9 cellular contexts compared by ENCODE assay signal in the genomic region with DNA sequence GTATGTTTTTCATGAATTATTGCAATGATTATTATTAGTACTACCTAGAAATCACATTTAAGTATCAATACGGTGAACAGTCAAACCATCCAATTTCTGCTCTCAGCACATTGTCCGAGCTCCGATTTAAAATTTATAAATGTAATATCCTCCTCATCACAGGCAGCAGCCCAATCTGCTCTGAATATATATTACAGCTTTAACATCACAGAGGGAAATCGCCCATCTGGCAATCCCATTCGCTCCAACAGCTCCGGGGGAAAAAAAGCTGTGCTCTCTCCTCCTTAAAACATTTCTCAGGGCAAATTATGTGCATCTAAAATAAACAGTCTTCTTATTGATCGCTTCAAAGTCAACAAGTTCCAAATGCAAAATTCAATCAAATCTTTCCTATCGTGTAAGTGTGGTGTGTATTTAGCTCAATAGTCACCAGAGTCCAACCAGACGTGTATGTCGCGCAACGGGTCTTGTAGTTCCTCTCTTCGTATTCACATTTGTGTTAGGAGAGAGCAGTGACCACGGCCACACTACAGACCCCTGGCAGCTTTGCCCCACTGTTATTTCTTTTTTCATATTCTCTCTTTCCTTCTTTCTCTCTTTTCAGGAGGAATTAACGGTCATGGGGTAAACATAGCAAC. TPM values are rescaled to one million over a fixed set of nuclear protein-coding genes. Genes with fewer than 3 reads are reported as not detected.
DNase-seq lines count a peak whose midpoint lies in the region; ATAC-seq and TF ChIP-seq lines count a peak whose summit lies in the region.
"Had no signal": no experiment of that assay in that cellular context is flagged by ENCODE, and none has a peak within 500 bp of the region (broad histone marks: within the 10 kb centered on the region; RNA-seq: fewer than 3 reads in every experiment).

No MANE protein-coding gene starts in this region.

- CTCF ChIA-PET in IMR-90 (lab: Yijun Ruan, JAX): interaction anchor here (0.6 to 1.5 kb wide), 4 partner anchors 11 to 579 kb away, joined by 3 to 5 read pairs (median 4); no protein-coding TSS in a partner anchor
- CTCF ChIA-PET in Caco-2 (lab: Charles Lee): interaction anchor here (0.7 kb wide), 1 partner anchor 732 kb away, joined by 13 read pairs; no protein-coding TSS in a partner anchor

- H3K4ac ChIP-seq in IMR-90 (ENCODE audit: low read depth, low read length): peak overlapping the region; percentile 46; the same call in 1 of the 2 replicates

- TF ChIP-seq POLR2A in IMR-90 (IDR thresholded peaks at IDR 0.05; ENCODE audit: low read depth, low read length): no peak

- intact Hi-C loops in IMR-90 (cut with micrococcal nuclease) (loop anchor here (10.0 kb wide), 2 partner anchors 259 to 579 kb away; no protein-coding TSS in a partner anchor), Caco-2 (cut with micrococcal nuclease; ENCODE audit: unreplicated experiment) (no loop called here)

- peaks cover 6% of the 10 kb centered on the region for H3K36me3 Mint-ChIP-seq in Caco-2 (ENCODE audit: insufficient read depth, unreplicated experiment)

- POLR2A ChIA-PET in IMR-90 (lab: Charles Lee; ENCODE audit: unreplicated experiment): no interaction called here
- POLR2A ChIA-PET in Caco-2 (lab: Charles Lee): no interaction called here

- BruUV-seq in IMR-90 (replicated peaks; lab: Mats Ljungman, UMichigan) (no TSS peak), Caco-2 (replicated peaks; lab: Mats Ljungman, UMichigan) (no TSS peak)

- peak overlapping the region; percentile 5 for H3K18ac ChIP-seq in IMR-90 (ENCODE audit: low read depth, low read length)

- no peaks in the 10 kb centered on the region for H3K4me1 Mint-ChIP-seq in Caco-2 (ENCODE audit: low read depth, unreplicated experiment)

- H3K27me3 ChIP-seq in IMR-90 (ENCODE audit: control insufficient read depth, insufficient read depth, low read length) (no peaks in the 10 kb centered on the region), brain microvascular endothelial cell (replicated peaks) (no peaks in the 10 kb centered on the region), kidney epithelial cell (ENCODE audit: control insufficient read depth, insufficient read depth, low read length) (no peaks in the 10 kb centered on the region), smooth muscle cell (ENCODE audit: low read depth) (peaks cover 5% of the 10 kb centered on the region), Caco-2 (replicated peaks; ENCODE audit: control insufficient read depth, insufficient read depth, low read length) (no peaks in the 10 kb centered on the region)

- H3K4me1 ChIP-seq in IMR-90 (ENCODE audit: control insufficient read depth, insufficient read depth, low read length) (peaks cover 2% of the 10 kb centered on the region), smooth muscle cell (ENCODE audit: low read depth) (peaks cover 39% of the 10 kb centered on the region), Caco-2 (no peaks in the 10 kb centered on the region)

- ATAC-seq in IMR-90 (ENCODE audit: low read depth): no peak
- ATAC-seq: activated T-cell treated with anti-CD3 and anti-CD28 coated beads, Interleukin-2, amount 50 U/mL, for 4 hours had no signal

- DNase-seq in IMR-90 (peak; percentile 6), brain microvascular endothelial cell (peak; percentile 7), kidney epithelial cell (ENCODE audit: low read depth) (no peak), smooth muscle cell (lab: John Stamatoyannopoulos, UW; ENCODE audit: unreplicated experiment) (no peak), LoVo (ENCODE audit: low spot score) (no peak), mucosa of gallbladder (ENCODE audit: low spot score) (no peak), Caco-2 (no peak)
- DNase-seq in activated CD8-positive, alpha-beta memory T cell treated with anti-CD3 and anti-CD28 coated beads, Interleukin-2, amount 50 U/mL, for 48 hours: no peak
- DNase-seq: activated T-cell treated with anti-CD3 and anti-CD28 coated beads, Interleukin-2, amount 50 U/mL, for 4 hours had no signal

- no peak for TF ChIP-seq CTCF in IMR-90 (conservative IDR thresholded peaks at IDR 0.05; ENCODE audit: low read depth, low read length)
- no peak for TF ChIP-seq CTCF in brain microvascular endothelial cell (IDR thresholded peaks at IDR 0.05; ENCODE audit: low read depth, low read length, missing control alignments)
- no peak for TF ChIP-seq CTCF in kidney epithelial cell (IDR thresholded peaks at IDR 0.05; ENCODE audit: insufficient read depth, low read length, poor library complexity, severe bottlenecking)
- TF ChIP-seq CTCF in smooth muscle cell (IDR thresholded peaks at IDR 0.05; ENCODE audit: borderline replicate concordance, insufficient read depth, poor library complexity, severe bottlenecking): no peak
- TF ChIP-seq CTCF in Caco-2 (IDR thresholded peaks at IDR 0.05; ENCODE audit: insufficient read depth in 1 of 2, low read depth in 1 of 2, low read length in 1 of 2, severe bottlenecking in 1 of 2, unreplicated experiment in 1 of 2): no peak

- H3K4me2 ChIP-seq in IMR-90 (ENCODE audit: low read depth, low read length): peak overlapping the region; percentile 85
- peak overlapping the region; percentile 96 for H3K4me2 ChIP-seq in smooth muscle cell

- H4K20me1 ChIP-seq in IMR-90 (ENCODE audit: insufficient read depth, low read length) (no peaks in the 10 kb centered on the region), smooth muscle cell (ENCODE audit: low read depth) (no peaks in the 10 kb centered on the region)

- H3K9me3 ChIP-seq in IMR-90 (ENCODE audit: control insufficient read depth, insufficient read depth, low read length) (no peaks in the 10 kb centered on the region), smooth muscle cell (replicated peaks; ENCODE audit: low read depth) (no peaks in the 10 kb centered on the region), Caco-2 (no peaks in the 10 kb centered on the region)

- H3K4me3 ChIP-seq in IMR-90 (ENCODE audit: insufficient read depth, low read depth, low read length) (peak overlapping the region; percentile 22; the same call in 1 of the 2 replicates), brain microvascular endothelial cell (ENCODE audit: low read depth, low read length) (peak overlapping the region; percentile 89), kidney epithelial cell (ENCODE audit: low read depth, low read length) (peak overlapping the region; percentile 86), smooth muscle cell (peak overlapping the region; percentile 96), Caco-2 (ENCODE audit: low read depth, low read length) (no peak overlapping the region)

- no peak overlapping the region for H2BK5ac ChIP-seq in IMR-90 (ENCODE audit: low read depth, low read length, poor library complexity, severe bottlenecking)

- H2BK15ac ChIP-seq in IMR-90 (ENCODE audit: low read depth, low read length): no peak overlapping the region

- H3K9ac ChIP-seq in IMR-90 (ENCODE audit: low read depth, low read length): peak overlapping the region; percentile 18
- no peak overlapping the region for H3K9ac ChIP-seq in smooth muscle cell (ENCODE audit: low read depth)

- H3F3A ChIP-seq in smooth muscle cell (ENCODE audit: low read depth): no peaks in the 10 kb centered on the region

- peak overlapping the region; percentile 25; the same call in 1 of the 2 replicates for H3K14ac ChIP-seq in IMR-90 (replicated peaks; ENCODE audit: low read depth, low read length)

- H3K79me1 ChIP-seq in IMR-90 (ENCODE audit: low read depth in 1 of 2, low read length in 2 of 2): peaks cover 3 to 14% of the 10 kb centered on the region in 2 experiments; a peak in 3 of 4 replicates

- H2AK5ac ChIP-seq in IMR-90 (ENCODE audit: low read depth, low read length): no peak overlapping the region

- no peak overlapping the region for H2AK9ac ChIP-seq in IMR-90 (replicated peaks; ENCODE audit: low read depth, low read length, poor library complexity)

- no peak overlapping the region; the same call in 1 of the 2 replicates for H4K5ac ChIP-seq in IMR-90 (ENCODE audit: low read depth, low read length)

- H3K56ac ChIP-seq in IMR-90 (ENCODE audit: extremely low read depth, insufficient read depth, low read length): no peak overlapping the region

- H3K27ac Mint-ChIP-seq in Caco-2 (ENCODE audit: unreplicated experiment): no peak overlapping the region

- peaks cover 11% of the 10 kb centered on the region for H3K9me3 Mint-ChIP-seq in Caco-2 (ENCODE audit: unreplicated experiment)

- in situ Hi-C loops in IMR-90 (cut with MboI; ENCODE audit: low sequenced_read_pairs) (no loop called here), brain microvascular endothelial cell (cut with HindIII; ENCODE audit: low pct_ligation_motif_present, low sequenced_read_pairs) (no loop called here)

- H3K27ac ChIP-seq in IMR-90 (ENCODE audit: insufficient read depth, low read length) (no peak overlapping the region; the same call in 1 of the 2 replicates), brain microvascular endothelial cell (no peak overlapping the region), smooth muscle cell (ENCODE audit: low read depth) (no peak overlapping the region)

- peak overlapping the region; percentile 78; the same call in 1 of the 2 replicates for H3K23ac ChIP-seq in IMR-90 (ENCODE audit: low read depth, low read length)

- TF ChIP-seq RAD21 in IMR-90 (IDR thresholded peaks at IDR 0.05; ENCODE audit: low read length): no peak

- H3K9me1 ChIP-seq in IMR-90 (ENCODE audit: insufficient read depth, low read length): no peaks in the 10 kb centered on the region

- peak overlapping the region; percentile 25 for H2AFZ ChIP-seq in IMR-90 (replicated peaks; ENCODE audit: low read length, poor library complexity)
- peak overlapping the region; percentile 15 for H2AFZ ChIP-seq in smooth muscle cell (ENCODE audit: low read depth)

- H4K8ac ChIP-seq in IMR-90 (ENCODE audit: low read depth in 2 of 2, low read length in 2 of 2): peak overlapping the region in 1 of 2 experiments; percentile 14; a peak in 2 of 4 replicates

- peak overlapping the region; percentile 16; the same call in 1 of the 2 replicates for H2BK120ac ChIP-seq in IMR-90 (ENCODE audit: low read depth, low read length)

- H3K36me3 ChIP-seq in IMR-90 (ENCODE audit: control insufficient read depth, insufficient read depth, low read length): no peaks in the 10 kb centered on the region
- H3K36me3 ChIP-seq in brain microvascular endothelial cell (replicated peaks): no peaks in the 10 kb centered on the region
- H3K36me3 ChIP-seq in kidney epithelial cell (ENCODE audit: control insufficient read depth, insufficient read depth, low read length): no peaks in the 10 kb centered on the region
- H3K36me3 ChIP-seq in smooth muscle cell (ENCODE audit: low read depth): no peaks in the 10 kb centered on the region
- no peaks in the 10 kb centered on the region for H3K36me3 ChIP-seq in Caco-2 (ENCODE audit: control insufficient read depth, insufficient read depth, low read length)

- peak overlapping the region; percentile 15; the same call in 1 of the 2 replicates for H2BK20ac ChIP-seq in IMR-90 (ENCODE audit: low read depth, low read length)

- dilution Hi-C loops in IMR-90 (cut with HindIII; ENCODE audit: low sequenced_read_pairs, unreplicated experiment): no loop called here

- H3K4me3 Mint-ChIP-seq in Caco-2 (ENCODE audit: unreplicated experiment): no peak overlapping the region
- H3K4me3 Mint-ChIP-seq: activated T-cell treated with anti-CD3 and anti-CD28 coated beads, Interleukin-2, amount 50 U/mL, for 4 hours had no signal

- 17% methylated on average over 2 of the region's 15 CpGs; no CpG with 5 or more reads in 1 of the 2 experiments for WGBS in IMR-90 (ENCODE audit: extremely low coverage in 2 of 2, insufficient read length in 1 of 2), 2 experiments
- WGBS in smooth muscle cell (ENCODE audit: low lambda C conversion rate): 67% methylated on average over 15 of the region's 15 CpGs

- no peaks in the 10 kb centered on the region for H3K27me3 Mint-ChIP-seq in Caco-2 (ENCODE audit: insufficient read depth, unreplicated experiment)

- peaks cover 14% of the 10 kb centered on the region for H3K79me2 ChIP-seq in smooth muscle cell (ENCODE audit: low read depth)

- no peak overlapping the region for H4K91ac ChIP-seq in IMR-90 (ENCODE audit: insufficient read depth, low read depth, low read length)

RNA-seq across cellular contexts. Expression of a gene that starts 2.4 kb away (rescaled TPM):
- total RNA-seq in IMR-90 (2012; rRNA removed) (0.56 and 0.90 TPM in 2 replicates), kidney epithelial cell (1.8 and 2.9 TPM in 2 replicates), smooth muscle cell (4.8 and 5.6 TPM in 2 replicates), mucosa of gallbladder (5.9 TPM), Caco-2 (2022) (not detected in 2 replicates)
- polyA plus RNA-seq in IMR-90 (2012; rRNA removed) (0.46 and 0.77 TPM in 2 replicates), smooth muscle cell (0.71 and 1.0 TPM in 2 replicates)
- polyA plus RNA-seq in IMR-90 (2012; cell fraction: cytosol; rRNA removed): 0.09 and 0.35 TPM in 2 replicates
- polyA plus RNA-seq in IMR-90 (2012; cell fraction: nucleus; rRNA removed; ENCODE audit: low replicate concordance): 0.55 and 1.9 TPM in 2 replicates
- total RNA-seq: activated T-cell treated with anti-CD3 and anti-CD28 coated beads, Interleukin-2, amount 50 U/mL, for 4 hours had no signal

Comparison
In these comparisons a context has a peak if more than half of its experiments do, and no peak if none do; other contexts are left out.
1. DNase-seq: peak in IMR-90 (single experiment) and brain microvascular endothelial cell (single experiment); none in kidney epithelial cell (single experiment), smooth muscle cell (single experiment), activated CD8-positive, alpha-beta memory T cell treated with anti-CD3 and anti-CD28 coated beads, Interleukin-2, amount 50 U/mL, for 48 hours (single experiment), LoVo (single experiment), mucosa of gallbladder (single experiment) and Caco-2 (0 of 2).